ENCODE assay signal across 16 cellular contexts in the genomic region with DNA sequence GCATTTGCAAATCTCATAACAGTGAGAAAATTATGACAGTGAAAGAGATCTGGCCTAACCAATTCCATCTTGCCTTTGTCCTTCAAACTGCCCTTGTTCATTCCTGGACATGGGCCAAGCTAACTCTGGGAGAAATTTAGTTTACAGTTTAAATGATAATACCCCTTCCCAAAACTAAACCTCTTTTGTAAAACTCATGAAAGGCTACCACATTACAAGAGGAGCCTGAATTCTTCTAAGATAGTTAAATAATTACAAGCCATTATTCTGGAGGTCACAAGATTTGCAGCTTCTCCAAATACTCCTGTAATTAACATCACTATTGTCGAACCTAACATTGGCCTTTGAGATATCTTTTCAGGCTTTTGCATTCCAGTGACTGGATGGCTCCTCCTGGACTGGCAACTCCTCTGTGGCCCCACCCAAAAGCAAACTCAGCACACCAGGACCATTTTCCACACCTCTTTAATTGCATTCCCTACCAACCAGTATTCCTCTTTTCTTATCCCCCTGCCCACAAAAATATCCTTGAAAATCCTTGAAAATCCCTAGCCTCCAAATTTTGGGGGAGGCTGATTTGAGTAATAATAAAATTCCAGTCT. TPM values are rescaled to one million over a fixed set of nuclear protein-coding genes. Genes with fewer than 3 reads are reported as not detected.
DNase-seq lines count a peak whose midpoint lies in the region; ATAC-seq and TF ChIP-seq lines count a peak whose summit lies in the region.
"Had no signal": no experiment of that assay in that cellular context is flagged by ENCODE, and none has a peak within 500 bp of the region (broad histone marks: within the 10 kb centered on the region; RNA-seq: fewer than 3 reads in every experiment).

No MANE protein-coding gene starts in this region.

- no peaks in the 10 kb centered on the region for H3K36me3 Mint-ChIP-seq in WTC11
- H3K36me3 Mint-ChIP-seq in endodermal cell (ENCODE audit: low read depth): no peaks in the 10 kb centered on the region

- peak overlapping the region; percentile 63 for H3K27ac Mint-ChIP-seq in WTC11
- peak overlapping the region; percentile 16 for H3K27ac Mint-ChIP-seq in endodermal cell
- H3K27ac Mint-ChIP-seq: CD4-positive, alpha-beta T cell; HFFc6 had no signal

- no peak overlapping the region for H3K27ac ChIP-seq in endodermal cell (ENCODE audit: low read depth, low read length)
- H3K27ac ChIP-seq: 22Rv1, A549, C4-2B had no signal

- no peaks in the 10 kb centered on the region for H3K27me3 ChIP-seq in endodermal cell (ENCODE audit: control insufficient read depth, insufficient read depth, low read length, poor library complexity, severe bottlenecking)

- no peaks in the 10 kb centered on the region for H3K9me3 ChIP-seq in endodermal cell (ENCODE audit: control insufficient read depth, low read length)
- H3K9me3 ChIP-seq: A549, Caco-2 had no signal

- no peaks in the 10 kb centered on the region for H3K27me3 Mint-ChIP-seq in WTC11 (ENCODE audit: low read depth)
- H3K27me3 Mint-ChIP-seq in endodermal cell (ENCODE audit: insufficient read depth): no peaks in the 10 kb centered on the region
- H3K27me3 Mint-ChIP-seq: CD4-positive, alpha-beta T cell had no signal

- ATAC-seq in WTC11: no peak
- ATAC-seq in GM21390 (IDR thresholded peaks at IDR 0.05; ENCODE audit: unreplicated experiment): no peak
- ATAC-seq: A549, HCT116 had no signal

- POLR2A ChIA-PET in WTC11 (lab: Charles Lee): no interaction called here

- peaks cover 10% of the 10 kb centered on the region for H3K4me1 ChIP-seq in endodermal cell (ENCODE audit: control insufficient read depth, insufficient read depth, low read length)
- H3K4me1 ChIP-seq: A549, Caco-2 had no signal

- H3K4me1 Mint-ChIP-seq in WTC11 (peaks cover 59% of the 10 kb centered on the region), endodermal cell (peaks cover 45% of the 10 kb centered on the region)

- H3K9ac ChIP-seq in endodermal cell (ENCODE audit: extremely low read depth, low read length, poor library complexity, severe bottlenecking): no peak overlapping the region

- no peak overlapping the region for H3K4me3 ChIP-seq in endodermal cell (ENCODE audit: low read length)
- H3K4me3 ChIP-seq: A549 had no signal

- H3K4me3 Mint-ChIP-seq in WTC11 (no peak overlapping the region), endodermal cell (peak overlapping the region; percentile 19)
- H3K4me3 Mint-ChIP-seq: CD4-positive, alpha-beta T cell; HFFc6 had no signal

- no peak for TF ChIP-seq CTCF in WTC11 (IDR thresholded peaks at IDR 0.05)
- TF ChIP-seq CTCF in endodermal cell (conservative IDR thresholded peaks at IDR 0.05): no peak

- DNase-seq in NCI-H2227 treated with DMSO at 0.1 percent for 48 hours (lab: John Stamatoyannopoulos, UW) (peak; percentile 46), NCI-H2227 (lab: John Stamatoyannopoulos, UW; ENCODE audit: unreplicated experiment) (no peak), WTC11 (ENCODE audit: low spot score) (no peak), endodermal cell (no peak), Kasumi-1 (lab: John Stamatoyannopoulos, UW) (no peak), NCI-H1092 (lab: John Stamatoyannopoulos, UW) (no peak)
- DNase-seq: Caco-2; CD4-positive, alpha-beta T cell; HFFc6 had no signal

- 64 to 83% methylated on average over 1 of the region's 1 CpG for WGBS in endodermal cell (ENCODE audit: insufficient coverage in 1 of 2, insufficient read length in 1 of 2), 2 experiments

- H3K36me3 ChIP-seq in endodermal cell (ENCODE audit: control insufficient read depth, insufficient read depth, low read length): no peaks in the 10 kb centered on the region

- CTCF ChIA-PET in WTC11 (lab: Charles Lee): interaction anchor here (1.4 to 1.9 kb wide), 3 partner anchors 26 to 141 kb away, joined by 3 to 15 read pairs (median 10); no protein-coding TSS in a partner anchor

- H3K9me3 Mint-ChIP-seq in WTC11 (0 out of 2 replicates have a peak, but pooled peaks cover 2% of the 10 kb centered on the region), endodermal cell (no peaks in the 10 kb centered on the region)
- H3K9me3 Mint-ChIP-seq: CD4-positive, alpha-beta T cell; HFFc6 had no signal

TF ChIP-seq in WTC11, 78 proteins besides CTCF, POLR2A, EP300 and RAD21:
- no peak for TF ChIP-seq PRRX2 (CRISPR knock-in tag; IDR thresholded peaks at IDR 0.05)
- TF ChIP-seq ELF4 (CRISPR knock-in tag; IDR thresholded peaks at IDR 0.05; ENCODE audit: low read depth): no peak

RNA-seq across cellular contexts. Expression of a gene that starts 8.8 kb away (rescaled TPM):
- 0.09 to 0.14 TPM (median 0.13 TPM) in 3 replicates for total RNA-seq in WTC11 (2021)
- not detected for total RNA-seq in endodermal cell
- polyA plus RNA-seq in endodermal cell (2013, experiment 1 of 2): not detected
- not detected for polyA plus RNA-seq in endodermal cell (2013, experiment 2 of 2)
- total RNA-seq: Caco-2; CD4-positive, alpha-beta T cell; H4; HFFc6 had no signal
- polyA plus RNA-seq: A549, BJ had no signal

RNA-seq across cellular contexts. Expression of a gene that starts 37.5 kb away (rescaled TPM):
- total RNA-seq in WTC11 (2021) (4.0 to 4.9 TPM (median 4.9 TPM) in 3 replicates), endodermal cell (10 to 100 TPM in 1 of 2 donors, 1 to 10 TPM in 1; 8.9 to 10.2 TPM)
- 1.1 TPM for polyA plus RNA-seq in endodermal cell (2013, experiment 1 of 2)
- polyA plus RNA-seq in endodermal cell (2013, experiment 2 of 2): 0.70 TPM
- polyA plus RNA-seq: A549 had no signal
